Comparison of ENCODE assay signal across 1 cellular context in genomic region chr1:235407419-235407818, GRCh38.
TF ChIP-seq lines count a peak whose summit lies in the region.

No MANE protein-coding gene starts in this region.

TF ChIP-seq in WTC11, 78 proteins besides CTCF, POLR2A, EP300 and RAD21 (continued from another document):
- TF ChIP-seq, protein P1, sequence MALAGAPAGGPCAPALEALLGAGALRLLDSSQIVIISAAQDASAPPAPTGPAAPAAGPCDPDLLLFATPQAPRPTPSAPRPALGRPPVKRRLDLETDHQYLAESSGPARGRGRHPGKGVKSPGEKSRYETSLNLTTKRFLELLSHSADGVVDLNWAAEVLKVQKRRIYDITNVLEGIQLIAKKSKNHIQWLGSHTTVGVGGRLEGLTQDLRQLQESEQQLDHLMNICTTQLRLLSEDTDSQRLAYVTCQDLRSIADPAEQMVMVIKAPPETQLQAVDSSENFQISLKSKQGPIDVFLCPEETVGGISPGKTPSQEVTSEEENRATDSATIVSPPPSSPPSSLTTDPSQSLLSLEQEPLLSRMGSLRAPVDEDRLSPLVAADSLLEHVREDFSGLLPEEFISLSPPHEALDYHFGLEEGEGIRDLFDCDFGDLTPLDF (CRISPR knock-in tag; IDR thresholded peaks at IDR 0.05): no peak
- TF ChIP-seq, protein P2, sequence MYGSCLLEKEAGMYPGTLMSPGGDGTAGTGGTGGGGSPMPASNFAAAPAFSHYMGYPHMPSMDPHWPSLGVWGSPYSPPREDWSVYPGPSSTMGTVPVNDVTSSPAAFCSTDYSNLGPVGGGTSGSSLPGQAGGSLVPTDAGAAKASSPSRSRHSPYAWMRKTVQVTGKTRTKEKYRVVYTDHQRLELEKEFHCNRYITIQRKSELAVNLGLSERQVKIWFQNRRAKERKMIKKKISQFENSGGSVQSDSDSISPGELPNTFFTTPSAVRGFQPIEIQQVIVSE (CRISPR knock-in tag; IDR thresholded peaks at IDR 0.05; ENCODE audit: borderline replicate concordance): no peak
- TF ChIP-seq CBFB (CRISPR knock-in tag; IDR thresholded peaks at IDR 0.05; ENCODE audit: low read depth) (no peak), JUN (CRISPR knock-in tag; IDR thresholded peaks at IDR 0.05) (no peak)
